8 cellular contexts compared by ENCODE assay signal in the genomic region with DNA sequence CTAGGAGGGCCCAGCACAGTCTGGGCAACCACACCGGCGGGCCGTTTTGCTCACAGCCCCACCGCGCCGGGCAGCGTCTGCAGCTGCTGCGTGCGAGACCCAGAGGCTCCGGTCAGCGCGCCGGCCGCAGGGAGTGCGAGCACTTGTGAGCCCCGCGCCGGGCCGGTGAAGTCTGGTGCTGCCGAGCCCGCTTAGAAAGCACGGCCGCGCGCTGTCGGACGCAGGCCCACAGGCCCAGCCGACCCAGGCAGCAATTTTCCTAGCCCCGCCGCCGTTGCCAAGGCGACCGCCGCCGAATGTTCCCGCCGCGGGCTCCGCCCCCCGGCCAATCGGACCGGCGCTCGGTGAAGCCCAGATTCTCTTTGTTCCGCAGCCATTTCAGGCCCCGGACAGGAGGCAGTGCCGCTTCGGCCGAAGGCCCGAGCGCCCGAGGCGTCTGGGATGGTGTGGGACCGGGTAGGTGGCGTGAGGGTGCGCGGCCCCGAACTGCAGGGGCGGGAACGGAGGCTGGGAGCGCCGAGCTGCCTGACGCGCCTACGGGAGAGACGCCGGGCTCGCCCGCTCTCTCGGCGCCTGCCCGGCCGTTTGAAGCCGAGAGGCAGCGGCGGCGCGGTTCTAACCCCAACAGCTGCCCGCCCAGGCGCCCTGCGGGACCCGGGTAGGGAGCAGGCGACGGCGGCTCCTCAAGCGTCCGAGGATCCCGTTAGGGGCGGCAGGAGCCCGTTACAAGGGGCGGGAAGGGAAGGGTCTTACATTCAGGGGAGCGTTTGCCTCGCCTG. TPM values are rescaled to one million over a fixed set of nuclear protein-coding genes. Genes with fewer than 3 reads are reported as not detected.
DNase-seq lines count a peak whose midpoint lies in the region; ATAC-seq and TF ChIP-seq lines count a peak whose summit lies in the region.

A gene (plus strand): TSS at position 365 of the 779 bp plus-strand sequence. CDS start 77 bp downstream, at position 442.

- H3K27ac ChIP-seq in GM23248 (peak within 1 kb of the TSS; percentile 98), Karpas-422 (ENCODE audit: low read length) (peak within 1 kb of the TSS; percentile 58), neural cell (ENCODE audit: low read length) (peak within 1 kb of the TSS; percentile 97)

- no peaks in the 10 kb centered on the region for H3K27me3 ChIP-seq in GM23248 (replicated peaks; ENCODE audit: insufficient read depth)
- H3K27me3 ChIP-seq in Karpas-422 (ENCODE audit: low read length): peaks cover 3% of the 10 kb centered on the region; the same call in 1 of the 2 replicates
- no peaks in the 10 kb centered on the region for H3K27me3 ChIP-seq in neural cell (ENCODE audit: insufficient read depth, low read depth, low read length)

- peak; percentile 85 for ATAC-seq in stimulated activated naive CD8-positive, alpha-beta T cell treated with anti-CD3 and anti-CD28 coated beads, Interleukin-15, amount 100 ng/mL, for 72 hours

- H3K4me1 ChIP-seq in GM23248 (ENCODE audit: insufficient read depth) (peaks cover 19% of the 10 kb centered on the region), Karpas-422 (ENCODE audit: low read length) (peaks cover 35% of the 10 kb centered on the region)

- H3K9me3 ChIP-seq in GM23248 (ENCODE audit: low read depth) (no peaks in the 10 kb centered on the region), Karpas-422 (ENCODE audit: low read length) (no peaks in the 10 kb centered on the region), neural cell (ENCODE audit: low read length) (no peaks in the 10 kb centered on the region)

- H4K20me1 ChIP-seq in GM23248 (ENCODE audit: insufficient read depth): no peaks in the 10 kb centered on the region
- H4K20me1 ChIP-seq in Karpas-422 (ENCODE audit: insufficient read depth, low read depth, low read length): no peaks in the 10 kb centered on the region
- H4K20me1 ChIP-seq in neural cell (ENCODE audit: insufficient read depth): peaks cover 4% of the 10 kb centered on the region

- in situ Hi-C loops in GM23248 (cut with MboI): no loop called here

- H2AFZ ChIP-seq in GM23248: peak within 1 kb of the TSS; percentile 99
- peak within 1 kb of the TSS; percentile 99 for H2AFZ ChIP-seq in Karpas-422 (ENCODE audit: low read length)
- H2AFZ ChIP-seq in neural cell (ENCODE audit: low read depth, low read length): peak within 1 kb of the TSS; percentile 89

- TF ChIP-seq CTCF in fibroblast of villous mesenchyme (IDR thresholded peaks at IDR 0.05; ENCODE audit: insufficient read depth, low read depth, low read length) (no peak), neural cell (IDR thresholded peaks at IDR 0.05; ENCODE audit: poor library complexity, severe bottlenecking) (peak; percentile 7)

- peaks cover 16% of the 10 kb centered on the region for H3K27me3 Mint-ChIP-seq in stimulated activated naive CD8-positive, alpha-beta T cell treated with anti-CD3 and anti-CD28 coated beads, Interleukin-15, amount 100 ng/mL, for 72 hours

- TF ChIP-seq RAD21 in neural cell (conservative IDR thresholded peaks at IDR 0.05): peak; percentile 32

- H3K9ac ChIP-seq in GM23248: peak within 1 kb of the TSS; percentile 98
- peak within 1 kb of the TSS; percentile 87 for H3K9ac ChIP-seq in Karpas-422 (ENCODE audit: low read length)
- H3K9ac ChIP-seq in neural cell (ENCODE audit: low read length): peak within 1 kb of the TSS; percentile 99

- H3F3A ChIP-seq in GM23248 (ENCODE audit: insufficient read depth): peaks cover 28% of the 10 kb centered on the region
- peaks cover 13% of the 10 kb centered on the region for H3F3A ChIP-seq in neural cell (ENCODE audit: insufficient read depth, low read length, poor library complexity, severe bottlenecking)

- H3K4me2 ChIP-seq in GM23248 (ENCODE audit: unreplicated experiment): peak within 1 kb of the TSS; percentile 99
- peak within 1 kb of the TSS; percentile 99 for H3K4me2 ChIP-seq in Karpas-422 (ENCODE audit: low read depth, low read length, poor library complexity, severe bottlenecking)
- H3K4me2 ChIP-seq in neural cell (ENCODE audit: low read length): peak within 1 kb of the TSS; percentile 98

- peaks cover 20% of the 10 kb centered on the region for H3K4me1 Mint-ChIP-seq in stimulated activated naive CD8-positive, alpha-beta T cell treated with anti-CD3 and anti-CD28 coated beads, Interleukin-15, amount 100 ng/mL, for 72 hours

- WGBS in GM23248 (ENCODE audit: low coverage in 1 of 2, low lambda C conversion rate in 2 of 2, missing lambda C conversion rate in 2 of 2), 2 experiments: 1% methylated on average over 82 to 90 of the region's 93 CpGs

- H3K27ac Mint-ChIP-seq in stimulated activated naive CD8-positive, alpha-beta T cell treated with anti-CD3 and anti-CD28 coated beads, Interleukin-15, amount 100 ng/mL, for 72 hours: peak within 1 kb of the TSS; percentile 96 to 98

- H3K4me3 ChIP-seq in GM23248 (peak within 1 kb of the TSS; percentile 95), Karpas-422 (ENCODE audit: low read length) (peak within 1 kb of the TSS; percentile 81), fibroblast of villous mesenchyme (ENCODE audit: low read depth, low read length) (peak within 1 kb of the TSS; percentile 88), neural cell (ENCODE audit: low read length) (peak within 1 kb of the TSS; percentile 85)

- H3K79me2 ChIP-seq in GM23248 (ENCODE audit: insufficient read depth) (peaks cover 44% of the 10 kb centered on the region), Karpas-422 (ENCODE audit: low read length) (no peaks in the 10 kb centered on the region), neural cell (replicated peaks; ENCODE audit: insufficient read depth, low read length) (peaks cover 48% of the 10 kb centered on the region)

- DNase-seq in EL (peak; percentile 92), GM23248 (peak; percentile 95), Karpas-422 (peak; percentile 93), SHP77 treated with DMSO at 0.1 percent for 48 hours (lab: John Stamatoyannopoulos, UW) (peak; percentile 79), activated gamma-delta T cell treated with Interleukin-2 at 50 U/mL for 16 hours (peak; percentile 80), fibroblast of villous mesenchyme (ENCODE audit: low read depth) (peak; percentile 95)
- peak; percentile 84 to 87 for DNase-seq in stimulated activated naive CD8-positive, alpha-beta T cell treated with anti-CD3 and anti-CD28 coated beads, Interleukin-15, amount 100 ng/mL, for 72 hours

- TF ChIP-seq EP300 in neural cell (conservative IDR thresholded peaks at IDR 0.05; ENCODE audit: poor library complexity, severe bottlenecking): peak; percentile 50

- no peaks in the 10 kb centered on the region for H3K9me3 Mint-ChIP-seq in stimulated activated naive CD8-positive, alpha-beta T cell treated with anti-CD3 and anti-CD28 coated beads, Interleukin-15, amount 100 ng/mL, for 72 hours

- H3K4me3 Mint-ChIP-seq in stimulated activated naive CD8-positive, alpha-beta T cell treated with anti-CD3 and anti-CD28 coated beads, Interleukin-15, amount 100 ng/mL, for 72 hours: peak within 1 kb of the TSS; percentile 95 to 98

- no peaks in the 10 kb centered on the region for H3K9me2 ChIP-seq in GM23248 (ENCODE audit: insufficient read depth)
- no peaks in the 10 kb centered on the region for H3K9me2 ChIP-seq in Karpas-422 (replicated peaks; ENCODE audit: insufficient read depth, low read length)
- no peaks in the 10 kb centered on the region for H3K9me2 ChIP-seq in neural cell (ENCODE audit: insufficient read depth, low read length)

- H3K36me3 ChIP-seq in GM23248 (ENCODE audit: low read depth) (no peaks in the 10 kb centered on the region), Karpas-422 (ENCODE audit: insufficient read depth, low read length) (no peaks in the 10 kb centered on the region), neural cell (ENCODE audit: insufficient read depth, low read length) (no peaks in the 10 kb centered on the region)

TF ChIP-seq in neural cell, 6 proteins besides CTCF, POLR2A, EP300 and RAD21:
- TF ChIP-seq, protein P1, sequence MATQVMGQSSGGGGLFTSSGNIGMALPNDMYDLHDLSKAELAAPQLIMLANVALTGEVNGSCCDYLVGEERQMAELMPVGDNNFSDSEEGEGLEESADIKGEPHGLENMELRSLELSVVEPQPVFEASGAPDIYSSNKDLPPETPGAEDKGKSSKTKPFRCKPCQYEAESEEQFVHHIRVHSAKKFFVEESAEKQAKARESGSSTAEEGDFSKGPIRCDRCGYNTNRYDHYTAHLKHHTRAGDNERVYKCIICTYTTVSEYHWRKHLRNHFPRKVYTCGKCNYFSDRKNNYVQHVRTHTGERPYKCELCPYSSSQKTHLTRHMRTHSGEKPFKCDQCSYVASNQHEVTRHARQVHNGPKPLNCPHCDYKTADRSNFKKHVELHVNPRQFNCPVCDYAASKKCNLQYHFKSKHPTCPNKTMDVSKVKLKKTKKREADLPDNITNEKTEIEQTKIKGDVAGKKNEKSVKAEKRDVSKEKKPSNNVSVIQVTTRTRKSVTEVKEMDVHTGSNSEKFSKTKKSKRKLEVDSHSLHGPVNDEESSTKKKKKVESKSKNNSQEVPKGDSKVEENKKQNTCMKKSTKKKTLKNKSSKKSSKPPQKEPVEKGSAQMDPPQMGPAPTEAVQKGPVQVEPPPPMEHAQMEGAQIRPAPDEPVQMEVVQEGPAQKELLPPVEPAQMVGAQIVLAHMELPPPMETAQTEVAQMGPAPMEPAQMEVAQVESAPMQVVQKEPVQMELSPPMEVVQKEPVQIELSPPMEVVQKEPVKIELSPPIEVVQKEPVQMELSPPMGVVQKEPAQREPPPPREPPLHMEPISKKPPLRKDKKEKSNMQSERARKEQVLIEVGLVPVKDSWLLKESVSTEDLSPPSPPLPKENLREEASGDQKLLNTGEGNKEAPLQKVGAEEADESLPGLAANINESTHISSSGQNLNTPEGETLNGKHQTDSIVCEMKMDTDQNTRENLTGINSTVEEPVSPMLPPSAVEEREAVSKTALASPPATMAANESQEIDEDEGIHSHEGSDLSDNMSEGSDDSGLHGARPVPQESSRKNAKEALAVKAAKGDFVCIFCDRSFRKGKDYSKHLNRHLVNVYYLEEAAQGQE (IDR thresholded peaks at IDR 0.05; ENCODE audit: borderline replicate concordance): peak; percentile 84
- peak; percentile 55 for TF ChIP-seq SMC3 (conservative IDR thresholded peaks at IDR 0.05; ENCODE audit: poor library complexity)
- peak; percentile 98 for TF ChIP-seq POLR2AphosphoS5 (IDR thresholded peaks at IDR 0.05)
- peak; percentile 75 for TF ChIP-seq MXI1 (conservative IDR thresholded peaks at IDR 0.05; ENCODE audit: poor library complexity, severe bottlenecking)
- no peak for TF ChIP-seq EZH2 (IDR thresholded peaks at IDR 0.05; ENCODE audit: borderline replicate concordance, insufficient read depth, low read length, poor library complexity, severe bottlenecking)
- peak; percentile 89 for TF ChIP-seq TAF1 (IDR thresholded peaks at IDR 0.05; ENCODE audit: low read depth)

RNA-seq across cellular contexts. Expression of the gene that starts here (rescaled TPM):
- total RNA-seq in GM23248 (2014; rRNA removed; shearing (Covaris generic)): 167 and 211 TPM in 2 replicates
- polyA plus RNA-seq in GM23248 (2016; fragmentation: Nextera tagmentation; extraction: Ambion mirVana) (98.9 and 100 TPM in 2 replicates), neural cell (87.5 and 103 TPM in 2 replicates)
- 94.1 and 95.7 TPM in 2 replicates for total RNA-seq in Karpas-422 (2014; rRNA removed; shearing (Covaris generic); ENCODE audit: low replicate concordance)
- 225 and 412 TPM in 2 replicates for total RNA-seq in fibroblast of villous mesenchyme
- 366 and 415 TPM in 2 replicates for polyA minus RNA-seq in neural cell

Comparison
In these comparisons a context has a peak if more than half of its experiments do, and no peak if none do; other contexts are left out.
1. Peak in every context shown above with its lines: DNase-seq, ATAC-seq, H3K4me3 ChIP-seq and H3K27ac ChIP-seq.